Comparison of ENCODE assay signal across 1 cellular context in genomic region chr16:70508752-70509151, GRCh38.
TF ChIP-seq lines count a peak whose summit lies in the region.

No MANE protein-coding gene starts in this region.

TF ChIP-seq in HepG2, 621 proteins besides CTCF, POLR2A, EP300 and RAD21:
- TF ChIP-seq ZNF850 (CRISPR knock-in tag; conservative IDR thresholded peaks at IDR 0.05) (no peak), STAG1 (CRISPR knock-in tag; IDR thresholded peaks at IDR 0.05) (peak; percentile 29; the same call in 1 of the 2 replicates)
